2 cellular contexts compared by ENCODE assay signal in genomic region chr22:36205573-36205972, GRCh38. TPM values are rescaled to one million over a fixed set of nuclear protein-coding genes. Genes with fewer than 3 reads are reported as not detected.
"Had no signal": no experiment of that assay in that cellular context is flagged by ENCODE, and none has a peak within 500 bp of the region (broad histone marks: within the 10 kb centered on the region; RNA-seq: fewer than 3 reads in every experiment).

No MANE protein-coding gene starts in this region.

RNA-seq across cellular contexts. Expression of gene APOL4, which starts 4.0 kb away (rescaled TPM):
- total RNA-seq: endodermal cell, kidney epithelial cell had no signal
